Comparison of ENCODE assay signal across 1 cellular context in the genomic region with DNA sequence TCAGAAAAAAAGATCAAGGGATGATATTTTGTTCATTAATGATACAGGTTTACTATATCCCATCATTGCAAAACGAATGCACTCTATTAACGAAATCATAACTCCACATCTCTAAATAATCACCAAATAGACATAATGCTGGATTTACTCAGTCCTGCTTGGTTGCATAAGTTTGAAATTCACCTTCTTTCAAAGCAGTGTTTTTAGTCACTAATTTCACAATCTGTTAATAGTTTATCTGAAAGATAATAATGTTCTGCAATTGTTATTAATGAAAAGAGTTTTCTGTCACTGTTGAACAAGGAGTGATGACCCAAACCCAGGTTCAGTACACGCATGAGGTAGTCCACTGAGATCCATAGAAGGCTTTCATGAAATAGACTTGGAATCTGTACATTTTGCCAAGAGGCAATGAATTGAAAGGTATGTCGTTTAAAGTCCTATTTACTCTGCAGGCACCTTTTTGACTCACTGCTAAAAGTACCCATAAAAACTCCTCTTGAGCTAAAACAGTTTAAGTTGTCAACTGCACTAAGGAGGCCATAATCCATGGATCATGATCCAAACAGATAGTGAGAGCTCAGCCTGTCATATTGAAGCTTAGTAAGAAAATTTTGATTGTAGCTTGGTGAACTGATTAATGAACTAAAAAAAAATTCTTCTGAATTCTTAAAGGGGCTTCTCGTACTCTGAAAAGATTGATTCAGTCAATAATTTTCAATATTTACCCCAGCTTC.
TF ChIP-seq lines count a peak whose summit lies in the region.

No MANE protein-coding gene starts in this region.

TF ChIP-seq in GM23338, 12 proteins besides CTCF, POLR2A, EP300 and RAD21 (continued from another document):
- TF ChIP-seq ZNF462 (CRISPR knock-in tag; IDR thresholded peaks at IDR 0.05) (no peak), EZH2phosphoT487 (IDR thresholded peaks at IDR 0.05; ENCODE audit: unreplicated experiment) (no peak), NANOG (IDR thresholded peaks at IDR 0.05; ENCODE audit: borderline replicate concordance) (no peak), ZNF331 (CRISPR knock-in tag; IDR thresholded peaks at IDR 0.05; ENCODE audit: low read depth) (no peak)
- TF ChIP-seq, protein P1, sequence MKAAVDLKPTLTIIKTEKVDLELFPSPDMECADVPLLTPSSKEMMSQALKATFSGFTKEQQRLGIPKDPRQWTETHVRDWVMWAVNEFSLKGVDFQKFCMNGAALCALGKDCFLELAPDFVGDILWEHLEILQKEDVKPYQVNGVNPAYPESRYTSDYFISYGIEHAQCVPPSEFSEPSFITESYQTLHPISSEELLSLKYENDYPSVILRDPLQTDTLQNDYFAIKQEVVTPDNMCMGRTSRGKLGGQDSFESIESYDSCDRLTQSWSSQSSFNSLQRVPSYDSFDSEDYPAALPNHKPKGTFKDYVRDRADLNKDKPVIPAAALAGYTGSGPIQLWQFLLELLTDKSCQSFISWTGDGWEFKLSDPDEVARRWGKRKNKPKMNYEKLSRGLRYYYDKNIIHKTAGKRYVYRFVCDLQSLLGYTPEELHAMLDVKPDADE (IDR thresholded peaks at IDR 0.05), result no peak
